In the genomic region with DNA sequence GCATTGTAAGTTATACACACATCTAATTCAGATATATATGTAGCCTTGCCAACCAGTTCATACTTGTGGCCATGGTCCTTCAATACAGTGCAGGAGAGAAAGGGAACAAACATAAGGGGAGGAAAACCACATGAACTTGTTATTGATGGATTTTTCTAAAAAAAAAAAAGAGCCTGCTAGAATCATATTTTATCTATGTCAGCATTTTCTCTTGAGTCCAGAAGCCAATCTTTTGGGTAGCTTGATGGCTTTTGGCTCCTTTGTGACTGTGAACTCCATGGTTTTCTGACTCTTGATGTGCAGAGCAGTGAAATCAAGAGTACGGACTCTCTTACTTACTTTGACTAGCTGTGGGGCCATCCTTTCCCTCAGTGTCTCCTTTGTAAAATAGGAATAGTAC, we compare ENCODE assay signal across 3 cellular contexts.
TF ChIP-seq lines count a peak whose summit lies in the region.

No MANE protein-coding gene starts in this region.

TF ChIP-seq in A549, 52 proteins besides CTCF, POLR2A, EP300 and RAD21:
- no peak for TF ChIP-seq CHD2 (IDR thresholded peaks at IDR 0.05; ENCODE audit: low read length, partially characterized antibody)
- TF ChIP-seq CHD4 (IDR thresholded peaks at IDR 0.05; ENCODE audit: borderline replicate concordance): no peak
- no peak for TF ChIP-seq CBX2 (IDR thresholded peaks at IDR 0.05; ENCODE audit: borderline replicate concordance, low read depth)
- no peak for TF ChIP-seq ESRRA (IDR thresholded peaks at IDR 0.05; ENCODE audit: borderline replicate concordance, low read length)
- TF ChIP-seq ZFP36 (IDR thresholded peaks at IDR 0.05; ENCODE audit: borderline replicate concordance, partially characterized antibody): no peak
- no peak for TF ChIP-seq NPAS2 (CRISPR knock-in tag; IDR thresholded peaks at IDR 0.05; ENCODE audit: borderline replicate concordance)
- TF ChIP-seq, protein P1, sequence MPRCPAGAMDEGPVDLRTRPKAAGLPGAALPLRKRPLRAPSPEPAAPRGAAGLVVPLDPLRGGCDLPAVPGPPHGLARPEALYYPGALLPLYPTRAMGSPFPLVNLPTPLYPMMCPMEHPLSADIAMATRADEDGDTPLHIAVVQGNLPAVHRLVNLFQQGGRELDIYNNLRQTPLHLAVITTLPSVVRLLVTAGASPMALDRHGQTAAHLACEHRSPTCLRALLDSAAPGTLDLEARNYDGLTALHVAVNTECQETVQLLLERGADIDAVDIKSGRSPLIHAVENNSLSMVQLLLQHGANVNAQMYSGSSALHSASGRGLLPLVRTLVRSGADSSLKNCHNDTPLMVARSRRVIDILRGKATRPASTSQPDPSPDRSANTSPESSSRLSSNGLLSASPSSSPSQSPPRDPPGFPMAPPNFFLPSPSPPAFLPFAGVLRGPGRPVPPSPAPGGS (IDR thresholded peaks at IDR 0.05): no peak
- TF ChIP-seq MAFK (IDR thresholded peaks at IDR 0.05; ENCODE audit: partially characterized antibody): peak; percentile 76

TF ChIP-seq in IMR-90, 13 proteins besides CTCF, POLR2A, EP300 and RAD21:
- TF ChIP-seq USF2 (IDR thresholded peaks at IDR 0.05; ENCODE audit: low read depth, low read length): no peak
- TF ChIP-seq ELK1 (IDR thresholded peaks at IDR 0.05; ENCODE audit: borderline replicate concordance, low read depth, low read length): no peak
- no peak for TF ChIP-seq BHLHE40 (IDR thresholded peaks at IDR 0.05; ENCODE audit: low read depth, low read length)
- no peak for TF ChIP-seq MAZ (IDR thresholded peaks at IDR 0.05; ENCODE audit: borderline replicate concordance, low read depth, low read length)
- peak; percentile 91 for TF ChIP-seq MAFK (IDR thresholded peaks at IDR 0.05; ENCODE audit: low read depth, low read length)
- TF ChIP-seq SMC3 (IDR thresholded peaks at IDR 0.05; ENCODE audit: low read depth, low read length): no peak
TF ChIP-seq in IMR-90: peak in this region for 1.

TF ChIP-seq in H1, 55 proteins besides CTCF, POLR2A, EP300 and RAD21:
- TF ChIP-seq KDM4A (IDR thresholded peaks at IDR 0.05; ENCODE audit: low read depth, low read length, severe bottlenecking): no peak
- TF ChIP-seq MAFK (IDR thresholded peaks at IDR 0.05; ENCODE audit: low read depth, low read length): peak; percentile 19; the same call in 1 of the 2 replicates
